ENCODE assay signal across 23 cellular contexts in genomic region chr1:189431437-189431836, GRCh38.
A peak's percentile ranks its signal among the peaks of the same experiment; 100 is the strongest.
DNase-seq lines count a peak whose midpoint lies in the region; ATAC-seq and TF ChIP-seq lines count a peak whose summit lies in the region.
"Had no signal": no experiment of that assay in that cellular context is flagged by ENCODE, and none has a peak within 500 bp of the region (broad histone marks: within the 10 kb centered on the region; RNA-seq: fewer than 3 reads in every experiment).

No MANE protein-coding gene starts in this region.

- H3K4me2 ChIP-seq in IMR-90 (ENCODE audit: low read depth, low read length), result no peak overlapping the region

- H3K23ac ChIP-seq in IMR-90 (ENCODE audit: low read depth, low read length), result no peak overlapping the region

- H3K4me1 ChIP-seq in IMR-90 (ENCODE audit: control insufficient read depth, insufficient read depth, low read length), result no peaks in the 10 kb centered on the region
- H3K4me1 ChIP-seq in lung (ENCODE audit: control insufficient read depth in 2 of 2, insufficient read depth in 2 of 2, low read length in 2 of 2), result no peaks in the 10 kb centered on the region
- H3K4me1 ChIP-seq: ascending aorta, SJSA1, spleen had no signal

- H3K36me3 ChIP-seq in IMR-90 (ENCODE audit: control insufficient read depth, insufficient read depth, low read length), result no peaks in the 10 kb centered on the region
- H3K36me3 ChIP-seq in lung (ENCODE audit: control insufficient read depth in 2 of 2, insufficient read depth in 2 of 2, low read length in 2 of 2), result no peaks in the 10 kb centered on the region
- H3K36me3 ChIP-seq: ascending aorta, SJSA1, spleen had no signal

- BruUV-seq in IMR-90 (replicated peaks; lab: Mats Ljungman, UMichigan), result no TSS peak

- H3K4me3 Mint-ChIP-seq in natural killer cell treated with Interleukin-12 subunit alpha and Interleukin-12 subunit beta and Interleukin-15 and Interleukin-18, amount 100 ng/mL, for 72 hours, result no peak overlapping the region
- no peak overlapping the region for H3K4me3 Mint-ChIP-seq in T-helper 2 cell treated with Interferon-gamma antibody and Interleukin-4, amounts not matched to agents 5 μg/mL and 100 μg/mL, for 36 hours
- H3K4me3 Mint-ChIP-seq: activated naive CD4-positive, alpha-beta T cell treated with anti-CD3 and anti-CD28 coated beads for 36 hours; activated T-cell treated with anti-CD3 and anti-CD28 coated beads, Interleukin-2, amount 50 U/mL, for 4 hours; CD4-positive, alpha-beta T cell; stimulated activated naive CD8-positive, alpha-beta T cell treated with anti-CD3 and anti-CD28 coated beads, Interleukin-15, amount 100 ng/mL, for 72 hours had no signal

- H3K18ac ChIP-seq in IMR-90 (ENCODE audit: low read depth, low read length), result no peak overlapping the region

- H3K4ac ChIP-seq in IMR-90 (ENCODE audit: low read depth, low read length), result no peak overlapping the region

- no peak overlapping the region for H3K56ac ChIP-seq in IMR-90 (ENCODE audit: extremely low read depth, insufficient read depth, low read length)

- no peak overlapping the region for H3K14ac ChIP-seq in IMR-90 (replicated peaks; ENCODE audit: low read depth, low read length)

- POLR2A ChIA-PET in IMR-90 (lab: Charles Lee; ENCODE audit: unreplicated experiment), result no interaction called here

- no peak overlapping the region for H4K8ac ChIP-seq in IMR-90 (ENCODE audit: low read depth in 2 of 2, low read length in 2 of 2)

- H4K20me1 ChIP-seq in IMR-90 (ENCODE audit: insufficient read depth, low read length), result no peaks in the 10 kb centered on the region

- no peak overlapping the region for H3K27ac ChIP-seq in IMR-90 (ENCODE audit: insufficient read depth, low read length)
- no peak overlapping the region for H3K27ac ChIP-seq in lung (ENCODE audit: low read depth in 1 of 2, low read length in 1 of 2)
- no peak overlapping the region for H3K27ac ChIP-seq in substantia nigra (ENCODE audit: low read depth, low read length, poor library complexity, severe bottlenecking)
- H3K27ac ChIP-seq: ascending aorta, SJSA1, spleen had no signal

- intact Hi-C loops in IMR-90 (cut with micrococcal nuclease), result loop anchor here (10.0 kb wide), 1 partner anchor 893 kb away; no protein-coding TSS in a partner anchor

- H3K9me3 ChIP-seq in IMR-90 (ENCODE audit: control insufficient read depth, insufficient read depth, low read length), result no peaks in the 10 kb centered on the region
- no peaks in the 10 kb centered on the region for H3K9me3 ChIP-seq in lung (ENCODE audit: control insufficient read depth in 2 of 2, insufficient read depth in 1 of 2, low read length in 1 of 2)
- H3K9me3 ChIP-seq: ascending aorta, SJSA1, spleen had no signal

- H2AK5ac ChIP-seq in IMR-90 (ENCODE audit: low read depth, low read length), result no peak overlapping the region

- H2AFZ ChIP-seq in IMR-90 (replicated peaks; ENCODE audit: low read length, poor library complexity), result no peak overlapping the region

- H3K36me3 Mint-ChIP-seq in natural killer cell treated with Interleukin-12 subunit alpha and Interleukin-12 subunit beta and Interleukin-15 and Interleukin-18, amount 100 ng/mL, for 72 hours, result no peaks in the 10 kb centered on the region
- H3K36me3 Mint-ChIP-seq in T-helper 2 cell treated with Interferon-gamma antibody and Interleukin-4, amounts not matched to agents 5 μg/mL and 100 μg/mL, for 36 hours (ENCODE audit: low read depth), result no peaks in the 10 kb centered on the region

- no peak overlapping the region for H3K27ac Mint-ChIP-seq in natural killer cell treated with Interleukin-12 subunit alpha and Interleukin-12 subunit beta and Interleukin-15 and Interleukin-18, amount 100 ng/mL, for 72 hours
- H3K27ac Mint-ChIP-seq in T-helper 2 cell treated with Interferon-gamma antibody and Interleukin-4, amounts not matched to agents 5 μg/mL and 100 μg/mL, for 36 hours, result no peak overlapping the region
- H3K27ac Mint-ChIP-seq: activated naive CD4-positive, alpha-beta T cell treated with anti-CD3 and anti-CD28 coated beads for 36 hours; CD4-positive, alpha-beta T cell; stimulated activated naive CD8-positive, alpha-beta T cell treated with anti-CD3 and anti-CD28 coated beads, Interleukin-15, amount 100 ng/mL, for 72 hours had no signal

- H2BK15ac ChIP-seq in IMR-90 (ENCODE audit: low read depth, low read length), result no peak overlapping the region

- H3K4me3 ChIP-seq in IMR-90 (ENCODE audit: insufficient read depth, low read depth, low read length) (no peak overlapping the region), lung (no peak overlapping the region)
- H3K4me3 ChIP-seq: ascending aorta, K562, SJSA1, spleen had no signal

- no peaks in the 10 kb centered on the region for H3K27me3 Mint-ChIP-seq in natural killer cell treated with Interleukin-12 subunit alpha and Interleukin-12 subunit beta and Interleukin-15 and Interleukin-18, amount 100 ng/mL, for 72 hours
- H3K27me3 Mint-ChIP-seq in T-helper 2 cell treated with Interferon-gamma antibody and Interleukin-4, amounts not matched to agents 5 μg/mL and 100 μg/mL, for 36 hours (ENCODE audit: low read depth), result no peaks in the 10 kb centered on the region
- H3K27me3 Mint-ChIP-seq: CD4-positive, alpha-beta T cell; stimulated activated naive CD8-positive, alpha-beta T cell treated with anti-CD3 and anti-CD28 coated beads, Interleukin-15, amount 100 ng/mL, for 72 hours had no signal

- H3K9ac ChIP-seq in IMR-90 (ENCODE audit: low read depth, low read length), result no peak overlapping the region

- TF ChIP-seq POLR2A in IMR-90 (IDR thresholded peaks at IDR 0.05; ENCODE audit: low read depth, low read length), result no peak

- H3K4me1 Mint-ChIP-seq in natural killer cell treated with Interleukin-12 subunit alpha and Interleukin-12 subunit beta and Interleukin-15 and Interleukin-18, amount 100 ng/mL, for 72 hours (ENCODE audit: low read depth in 2 of 2), result no peaks in the 10 kb centered on the region
- H3K4me1 Mint-ChIP-seq in T-helper 2 cell treated with Interferon-gamma antibody and Interleukin-4, amounts not matched to agents 5 μg/mL and 100 μg/mL, for 36 hours (ENCODE audit: low read depth), result no peaks in the 10 kb centered on the region
- H3K4me1 Mint-ChIP-seq: stimulated activated naive CD8-positive, alpha-beta T cell treated with anti-CD3 and anti-CD28 coated beads, Interleukin-15, amount 100 ng/mL, for 72 hours had no signal

- peak; percentile 18 for DNase-seq in IMR-90
- DNase-seq in NCI-H446 treated with DMSO at 0.1 percent for 48 hours (lab: John Stamatoyannopoulos, UW), result peak; percentile 94
- DNase-seq in astrocyte of the hippocampus (ENCODE audit: low read depth, low spot score), result peak; percentile 16
- DNase-seq in lung (ENCODE audit: low spot score), result no peak
- DNase-seq in substantia nigra (lab: John Stamatoyannopoulos, UW), result no peak
- DNase-seq in natural killer cell treated with Interleukin-12 subunit alpha and Interleukin-12 subunit beta and Interleukin-15 and Interleukin-18, amount 100 ng/mL, for 72 hours (ENCODE audit: low spot score), result no peak
- DNase-seq in T-helper 2 cell treated with Interferon-gamma antibody and Interleukin-4, amounts not matched to agents 5 μg/mL and 100 μg/mL, for 36 hours (ENCODE audit: low spot score), result no peak
- DNase-seq: activated CD4-positive, CD25-positive, alpha-beta regulatory T cell treated with anti-CD3 and anti-CD28 coated beads, Interleukin-2, amount 50 U/mL, for 72 hours; activated naive CD4-positive, alpha-beta T cell treated with anti-CD3 and anti-CD28 coated beads for 36 hours; activated T-cell treated with anti-CD3 and anti-CD28 coated beads, Interleukin-2, amount 50 U/mL, for 4 hours; CD4-positive, alpha-beta T cell; GF-D8; NCI-H1417; NCI-H510A treated with DMSO at 0.1 percent for 48 hours; retina; spleen; stimulated activated CD4-positive, alpha-beta T cell treated with anti-CD3 and anti-CD28 coated beads, Interleukin-4, amount 100 ng/mL, for 24 hours; stimulated activated naive CD8-positive, alpha-beta T cell treated with anti-CD3 and anti-CD28 coated beads, Interleukin-15, amount 100 ng/mL, for 72 hours; trophoblast cell had no signal

- no peaks in the 10 kb centered on the region; the same call in 1 of the 2 replicates for H3K9me1 ChIP-seq in IMR-90 (ENCODE audit: insufficient read depth, low read length)

- TF ChIP-seq CTCF in IMR-90 (conservative IDR thresholded peaks at IDR 0.05; ENCODE audit: low read depth, low read length), result no peak; the same call in 1 of the 2 replicates
- no peak for TF ChIP-seq CTCF in lung (IDR thresholded peaks at IDR 0.05; ENCODE audit: control extremely low read depth, extremely low read depth)

- CTCF ChIA-PET in IMR-90 (lab: Yijun Ruan, JAX), result interaction anchor here (0.9 kb wide), 1 partner anchor 942 kb away, joined by 3 read pairs; no protein-coding TSS in a partner anchor

- peaks cover 10% of the 10 kb centered on the region for H3K9me3 Mint-ChIP-seq in natural killer cell treated with Interleukin-12 subunit alpha and Interleukin-12 subunit beta and Interleukin-15 and Interleukin-18, amount 100 ng/mL, for 72 hours
- H3K9me3 Mint-ChIP-seq in T-helper 2 cell treated with Interferon-gamma antibody and Interleukin-4, amounts not matched to agents 5 μg/mL and 100 μg/mL, for 36 hours, result peaks cover 13% of the 10 kb centered on the region

- H4K91ac ChIP-seq in IMR-90 (ENCODE audit: insufficient read depth, low read depth, low read length), result no peak overlapping the region

- H4K5ac ChIP-seq in IMR-90 (ENCODE audit: low read depth, low read length), result no peak overlapping the region

- TF ChIP-seq RAD21 in IMR-90 (IDR thresholded peaks at IDR 0.05; ENCODE audit: low read length), result no peak

- dilution Hi-C loops in IMR-90 (cut with HindIII; ENCODE audit: low sequenced_read_pairs, unreplicated experiment), result no loop called here

- no peak overlapping the region for H2AK9ac ChIP-seq in IMR-90 (replicated peaks; ENCODE audit: low read depth, low read length, poor library complexity)

- H3K27me3 ChIP-seq in IMR-90 (ENCODE audit: control insufficient read depth, insufficient read depth, low read length) (no peaks in the 10 kb centered on the region), lung (ENCODE audit: control insufficient read depth, insufficient read depth) (no peaks in the 10 kb centered on the region)
- H3K27me3 ChIP-seq: ascending aorta, SJSA1, spleen had no signal

- no peak overlapping the region for H2BK20ac ChIP-seq in IMR-90 (ENCODE audit: low read depth, low read length)

- ATAC-seq in IMR-90 (ENCODE audit: low read depth) (no peak), lung (ENCODE audit: insufficient read depth, low FRiP score) (peak; percentile 11), GM19328 (IDR thresholded peaks at IDR 0.05; ENCODE audit: unreplicated experiment) (no peak)
- no peak for ATAC-seq in natural killer cell treated with Interleukin-12 subunit alpha and Interleukin-12 subunit beta and Interleukin-15 and Interleukin-18, amount 100 ng/mL, for 72 hours
- ATAC-seq: activated T-cell treated with anti-CD3 and anti-CD28 coated beads, Interleukin-2, amount 50 U/mL, for 4 hours; K562; stimulated activated naive CD8-positive, alpha-beta T cell treated with anti-CD3 and anti-CD28 coated beads, Interleukin-15, amount 100 ng/mL, for 72 hours had no signal

- in situ Hi-C loops in IMR-90 (cut with MboI; ENCODE audit: low sequenced_read_pairs), result loop anchor here (25.0 kb wide), 1 partner anchor 881 kb away; no protein-coding TSS in a partner anchor

- H3K79me1 ChIP-seq in IMR-90 (ENCODE audit: low read depth in 1 of 2, low read length in 2 of 2), result no peaks in the 10 kb centered on the region

- no peak overlapping the region for H2BK120ac ChIP-seq in IMR-90 (ENCODE audit: low read depth, low read length)

- H2BK5ac ChIP-seq in IMR-90 (ENCODE audit: low read depth, low read length, poor library complexity, severe bottlenecking), result no peak overlapping the region

- 100% methylated on average over 1 of the region's 2 CpGs; no CpG with 5 or more reads in 1 of the 2 experiments for WGBS in IMR-90 (ENCODE audit: extremely low coverage in 2 of 2, insufficient read length in 1 of 2), 2 experiments
- WGBS in lung, 2 donors, result 88 to 89% methylated on average over 2 of the region's 2 CpGs

Comparison
In these comparisons a context has a peak if more than half of its experiments do, and no peak if none do; other contexts are left out.
1. DNase-seq: peak in IMR-90 (single experiment), NCI-H446 treated with DMSO at 0.1 percent for 48 hours (single experiment) and astrocyte of the hippocampus (single experiment); none in lung (single experiment), substantia nigra (0 of 49), natural killer cell treated with Interleukin-12 subunit alpha and Interleukin-12 subunit beta and Interleukin-15 and Interleukin-18, amount 100 ng/mL, for 72 hours (single experiment) and T-helper 2 cell treated with Interferon-gamma antibody and Interleukin-4, amounts not matched to agents 5 μg/mL and 100 μg/mL, for 36 hours (single experiment).